35 cellular contexts compared by ENCODE assay signal in genomic region chr12:11183009-11183408, GRCh38. TPM values are rescaled to one million over a fixed set of nuclear protein-coding genes. Genes with fewer than 3 reads are reported as not detected.
"Had no signal": no experiment of that assay in that cellular context is flagged by ENCODE, and none has a peak within 500 bp of the region (broad histone marks: within the 10 kb centered on the region; RNA-seq: fewer than 3 reads in every experiment).

No MANE protein-coding gene starts in this region.

- ATAC-seq: activated naive CD8-positive, alpha-beta T cell treated with anti-CD3 and anti-CD28 coated beads, Interleukin-2, amount 50 U/mL, for 24 hours; foreskin keratinocyte; heart left ventricle; left colon; stimulated activated naive B cell treated with anti-CD40 and anti-IgM and Interleukin-4, amounts not matched to agents 10 μg/mL and 1 μg/mL and 100 μg/mL, for 72 hours had no signal

- DNase-seq: activated CD4-positive, alpha-beta memory T cell treated with anti-CD3 and anti-CD28 coated beads for 36 hours; activated CD4-positive, alpha-beta T cell treated with anti-CD3 and anti-CD28 coated beads for 48 hours; activated CD4-positive, CD25-positive, alpha-beta regulatory T cell; activated CD8-positive, alpha-beta memory T cell treated with anti-CD3 and anti-CD28 coated beads, Interleukin-2, amount 50 U/mL, for 4 hours; activated naive CD8-positive, alpha-beta T cell treated with anti-CD3 and anti-CD28 coated beads, Interleukin-2, amount 50 U/mL, for 24 hours; activated T-cell treated with anti-CD3 and anti-CD28 coated beads, Interleukin-2, amount 50 U/mL, for 24 hours; amygdala; caudate nucleus; heart left ventricle; hypothalamus; immature natural killer cell; kidney; left colon; naive B cell; nephron progenitor cell; ovary; sigmoid colon; small intestine; stimulated activated CD4-positive, alpha-beta T cell treated with anti-CD3 and anti-CD28 coated beads, Interleukin-4, amount 100 ng/mL, for 4 hours; stimulated activated CD8-positive, alpha-beta memory T cell treated with anti-CD3 and anti-CD28 coated beads, Interleukin-4, amount 100 ng/mL, for 48 hours; stimulated activated naive B cell treated with anti-CD40 and anti-IgM and Interleukin-4, amounts not matched to agents 10 μg/mL and 1 μg/mL and 100 μg/mL, for 72 hours had no signal

- H3K4me1 Mint-ChIP-seq: activated naive CD4-positive, alpha-beta T cell treated with anti-CD3 and anti-CD28 coated beads, Interleukin-2, amount 50 U/mL, for 24 hours; immature natural killer cell; naive B cell; nephron progenitor cell had no signal

- H3K4me3 Mint-ChIP-seq: activated CD4-positive, alpha-beta memory T cell treated with anti-CD3 and anti-CD28 coated beads for 36 hours; activated naive CD4-positive, alpha-beta T cell treated with anti-CD3 and anti-CD28 coated beads, Interleukin-2, amount 50 U/mL, for 24 hours; activated naive CD8-positive, alpha-beta T cell treated with anti-CD3 and anti-CD28 coated beads, Interleukin-2, amount 50 U/mL, for 24 hours; activated T-cell treated with anti-CD3 and anti-CD28 coated beads, Interleukin-2, amount 50 U/mL, for 24 hours; immature natural killer cell; mesothelial cell of epicardium; naive B cell; nephron progenitor cell; stimulated activated naive B cell treated with anti-CD40 and anti-IgM and Interleukin-4, amounts not matched to agents 10 μg/mL and 1 μg/mL and 100 μg/mL, for 72 hours; T-helper 2 cell treated with Interferon-gamma antibody and Interleukin-4, amounts not matched to agents 5 μg/mL and 100 μg/mL, for 36 hours had no signal

- H3K36me3 Mint-ChIP-seq: activated CD4-positive, alpha-beta memory T cell treated with anti-CD3 and anti-CD28 coated beads for 36 hours; activated naive CD4-positive, alpha-beta T cell treated with anti-CD3 and anti-CD28 coated beads, Interleukin-2, amount 50 U/mL, for 24 hours; immature natural killer cell; mesothelial cell of epicardium; naive B cell had no signal

- H3K27ac Mint-ChIP-seq: activated CD4-positive, alpha-beta memory T cell treated with anti-CD3 and anti-CD28 coated beads for 36 hours; activated naive CD4-positive, alpha-beta T cell treated with anti-CD3 and anti-CD28 coated beads, Interleukin-2, amount 50 U/mL, for 24 hours; activated naive CD8-positive, alpha-beta T cell treated with anti-CD3 and anti-CD28 coated beads, Interleukin-2, amount 50 U/mL, for 24 hours; activated T-cell treated with anti-CD3 and anti-CD28 coated beads, Interleukin-2, amount 50 U/mL, for 24 hours; activated T-helper 2 cell treated with anti-CD3 and anti-CD28 coated beads, Interferon-gamma antibody, Interleukin-2, Interleukin-4, amounts not matched to agents 10 μg/mL and 5 μg/mL and 100 μg/mL, durations not matched to agents 14 hours and 24 hours and 36 hours; immature natural killer cell; mesothelial cell of epicardium; nephron progenitor cell; progenitor cell of endocrine pancreas; stimulated activated naive B cell treated with anti-CD40 and anti-IgM and Interleukin-4, amounts not matched to agents 10 μg/mL and 1 μg/mL and 100 μg/mL, for 72 hours; T-helper 2 cell treated with Interferon-gamma antibody and Interleukin-4, amounts not matched to agents 5 μg/mL and 100 μg/mL, for 36 hours had no signal

- H3K9me3 Mint-ChIP-seq: activated CD4-positive, alpha-beta memory T cell treated with anti-CD3 and anti-CD28 coated beads for 36 hours; activated naive CD4-positive, alpha-beta T cell treated with anti-CD3 and anti-CD28 coated beads, Interleukin-2, amount 50 U/mL, for 24 hours; activated naive CD8-positive, alpha-beta T cell treated with anti-CD3 and anti-CD28 coated beads, Interleukin-2, amount 50 U/mL, for 24 hours; activated T-cell treated with anti-CD3 and anti-CD28 coated beads, Interleukin-2, amount 50 U/mL, for 24 hours; activated T-helper 2 cell treated with anti-CD3 and anti-CD28 coated beads, Interferon-gamma antibody, Interleukin-2, Interleukin-4, amounts not matched to agents 10 μg/mL and 5 μg/mL and 100 μg/mL, durations not matched to agents 14 hours and 24 hours and 36 hours; immature natural killer cell; mesothelial cell of epicardium; naive B cell; nephron progenitor cell; stimulated activated naive B cell treated with anti-CD40 and anti-IgM and Interleukin-4, amounts not matched to agents 10 μg/mL and 1 μg/mL and 100 μg/mL, for 72 hours; T-helper 2 cell treated with Interferon-gamma antibody and Interleukin-4, amounts not matched to agents 5 μg/mL and 100 μg/mL, for 36 hours had no signal

- H3K27me3 Mint-ChIP-seq: activated CD4-positive, alpha-beta memory T cell treated with anti-CD3 and anti-CD28 coated beads for 36 hours; activated naive CD4-positive, alpha-beta T cell treated with anti-CD3 and anti-CD28 coated beads, Interleukin-2, amount 50 U/mL, for 24 hours; activated naive CD8-positive, alpha-beta T cell treated with anti-CD3 and anti-CD28 coated beads, Interleukin-2, amount 50 U/mL, for 24 hours; activated T-cell treated with anti-CD3 and anti-CD28 coated beads, Interleukin-2, amount 50 U/mL, for 24 hours; naive B cell; progenitor cell of endocrine pancreas; stimulated activated naive B cell treated with anti-CD40 and anti-IgM and Interleukin-4, amounts not matched to agents 10 μg/mL and 1 μg/mL and 100 μg/mL, for 72 hours had no signal

RNA-seq across cellular contexts. Expression of gene TAS2R42, which starts 3.7 kb away (rescaled TPM):
- total RNA-seq: activated CD4-positive, alpha-beta memory T cell treated with anti-CD3 and anti-CD28 coated beads for 36 hours; activated CD8-positive, alpha-beta memory T cell treated with anti-CD3 and anti-CD28 coated beads for 36 hours; activated T-helper 2 cell treated with anti-CD3 and anti-CD28 coated beads, Interferon-gamma antibody, Interleukin-2, Interleukin-4, amounts not matched to agents 10 μg/mL and 5 μg/mL and 100 μg/mL, durations not matched to agents 14 hours and 24 hours and 36 hours; chondrocyte; esophagus muscularis mucosa; foreskin keratinocyte; heart left ventricle; kidney; left colon; lower leg skin; mesothelial cell of epicardium; ovary; progenitor cell of endocrine pancreas; renal cortical epithelial cell; sigmoid colon; temporal lobe; tibial nerve; ureter had no signal
